ENCODE assay signal across 1 cellular context in the genomic region with DNA sequence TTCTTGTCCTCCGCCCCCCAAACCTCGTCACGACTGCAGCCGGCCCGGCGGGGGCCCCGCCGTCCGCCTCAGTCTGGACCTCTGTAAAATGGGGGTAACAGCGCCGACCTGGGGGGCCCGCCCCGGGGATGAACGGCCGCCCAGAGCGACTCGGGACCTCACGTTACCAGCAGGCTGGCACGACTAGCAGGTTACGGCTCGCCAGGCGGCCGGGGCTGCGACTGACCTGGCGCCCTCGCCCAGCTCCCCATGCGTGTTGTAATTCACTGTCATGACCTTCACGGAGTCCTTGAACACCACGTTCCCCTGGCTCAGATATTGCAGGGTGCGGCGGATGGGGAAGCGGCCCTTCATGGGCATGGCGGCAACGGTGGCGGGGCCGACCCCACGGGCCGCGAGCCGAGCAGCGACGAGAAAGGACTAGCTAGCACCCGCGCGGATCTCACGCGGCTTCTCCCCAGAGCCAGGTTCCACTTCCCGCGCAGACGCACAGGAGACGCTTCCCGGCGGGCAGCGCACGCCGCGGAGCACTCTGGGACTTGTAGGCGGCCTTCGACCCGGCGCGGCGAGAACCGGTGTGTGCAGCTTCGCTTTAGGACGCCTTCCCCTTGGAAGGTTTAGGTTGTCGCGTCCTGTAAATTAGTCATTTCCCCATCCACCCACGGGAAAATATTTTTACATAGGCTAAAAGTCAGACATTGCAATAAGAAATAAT.
TF ChIP-seq lines count a peak whose summit lies in the region.

A gene (minus strand): TSS at position 481 of the 715 bp plus-strand sequence. CDS start 121 bp downstream, at position 360.

TF ChIP-seq in K562, 482 proteins besides CTCF, POLR2A, EP300 and RAD21 (continued from another document and continues in another):
- TF ChIP-seq, protein P1, sequence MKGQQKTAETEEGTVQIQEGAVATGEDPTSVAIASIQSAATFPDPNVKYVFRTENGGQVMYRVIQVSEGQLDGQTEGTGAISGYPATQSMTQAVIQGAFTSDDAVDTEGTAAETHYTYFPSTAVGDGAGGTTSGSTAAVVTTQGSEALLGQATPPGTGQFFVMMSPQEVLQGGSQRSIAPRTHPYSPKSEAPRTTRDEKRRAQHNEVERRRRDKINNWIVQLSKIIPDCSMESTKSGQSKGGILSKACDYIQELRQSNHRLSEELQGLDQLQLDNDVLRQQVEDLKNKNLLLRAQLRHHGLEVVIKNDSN (CRISPR knock-in tag; IDR thresholded peaks at IDR 0.05) = peak; percentile 37; the same call in 1 of the 2 replicates
- TF ChIP-seq NCOA1 (IDR thresholded peaks at IDR 0.05; ENCODE audit: low read depth) = no peak
- no peak for TF ChIP-seq ZFP30 (CRISPR knock-in tag; IDR thresholded peaks at IDR 0.05; ENCODE audit: borderline replicate concordance)
- TF ChIP-seq ARHGAP35 (IDR thresholded peaks at IDR 0.05; ENCODE audit: partially characterized antibody) = no peak
- peak in 2 of 3 experiments; percentile 66 to 70 for TF ChIP-seq YY1 (IDR thresholded peaks at IDR 0.05; ENCODE audit: borderline replicate concordance in 1 of 3, control insufficient read depth in 1 of 3, extremely low read depth in 1 of 3, insufficient read depth in 3 of 3, insufficient read length in 1 of 3, insufficient replicate concordance in 2 of 3, low read depth in 1 of 3, low read length in 2 of 3)
- TF ChIP-seq SAFB2 (IDR thresholded peaks at IDR 0.05; ENCODE audit: borderline replicate concordance, low read depth, low read length, severe bottlenecking) = no peak
- no peak for TF ChIP-seq ZNF133 (CRISPR knock-in tag; IDR thresholded peaks at IDR 0.05)
- peak; percentile 23; the same call in 1 of the 2 replicates for TF ChIP-seq HDAC8 (tag; IDR thresholded peaks at IDR 0.05)
- peak; percentile 53 for TF ChIP-seq GABPA (tag; conservative IDR thresholded peaks at IDR 0.05; ENCODE audit: low read depth)
- no peak for TF ChIP-seq ZFP1 (CRISPR knock-in tag; IDR thresholded peaks at IDR 0.05)
- peak; percentile 91 for TF ChIP-seq RBM25 (IDR thresholded peaks at IDR 0.05; ENCODE audit: low read depth, low read length, severe bottlenecking)
- TF ChIP-seq HNRNPUL1 (IDR thresholded peaks at IDR 0.05; ENCODE audit: low read length) = no peak
- TF ChIP-seq MTF1 (CRISPR knock-in tag; IDR thresholded peaks at IDR 0.05; ENCODE audit: borderline replicate concordance) = no peak
- TF ChIP-seq ZBTB17 (CRISPR knock-in tag; IDR thresholded peaks at IDR 0.05) = peak; percentile 75
- TF ChIP-seq KDM5B (IDR thresholded peaks at IDR 0.05; ENCODE audit: insufficient replicate concordance, low read depth, low read length) = peak; percentile 94
- no peak for TF ChIP-seq PHTF2 (CRISPR knock-in tag; IDR thresholded peaks at IDR 0.05)
- TF ChIP-seq NFE2L1 (tag; IDR thresholded peaks at IDR 0.05; ENCODE audit: borderline replicate concordance, low read depth) = no peak
- peak; percentile 90; the same call in 1 of the 2 replicates for TF ChIP-seq ZNF76 (CRISPR knock-in tag; IDR thresholded peaks at IDR 0.05; ENCODE audit: borderline replicate concordance)
- peak in 1 of 2 experiments; percentile 63; a peak in 2 of 4 replicates for TF ChIP-seq NONO (IDR thresholded peaks at IDR 0.05; ENCODE audit: low read depth in 2 of 2, low read length in 1 of 2)
- no peak for TF ChIP-seq ZFPM2 (CRISPR knock-in tag; IDR thresholded peaks at IDR 0.05)
- TF ChIP-seq POLR2H (tag; IDR thresholded peaks at IDR 0.05; ENCODE audit: low read depth) = peak; percentile 86
- TF ChIP-seq NR4A1 (CRISPR knock-in tag; IDR thresholded peaks at IDR 0.05) = peak; percentile 58; the same call in 1 of the 2 replicates
- TF ChIP-seq NR4A1 (tag; IDR thresholded peaks at IDR 0.05) = peak; percentile 53
- peak; percentile 79; the same call in 1 of the 2 replicates for TF ChIP-seq ZNF644 (tag; IDR thresholded peaks at IDR 0.05; ENCODE audit: low read depth)
- TF ChIP-seq ZNF764 (CRISPR knock-in tag; IDR thresholded peaks at IDR 0.05; ENCODE audit: low read depth) = no peak
- no peak for TF ChIP-seq MTA1 (IDR thresholded peaks at IDR 0.05; ENCODE audit: borderline replicate concordance)
- TF ChIP-seq JUND (IDR thresholded peaks at IDR 0.05; ENCODE audit: borderline replicate concordance, low read depth, low read length) = peak; percentile 52
- TF ChIP-seq JUND (tag; IDR thresholded peaks at IDR 0.05; ENCODE audit: borderline replicate concordance, low read depth, low read length) = peak; percentile 51; the same call in 1 of the 3 replicates
- TF ChIP-seq, protein P2, sequence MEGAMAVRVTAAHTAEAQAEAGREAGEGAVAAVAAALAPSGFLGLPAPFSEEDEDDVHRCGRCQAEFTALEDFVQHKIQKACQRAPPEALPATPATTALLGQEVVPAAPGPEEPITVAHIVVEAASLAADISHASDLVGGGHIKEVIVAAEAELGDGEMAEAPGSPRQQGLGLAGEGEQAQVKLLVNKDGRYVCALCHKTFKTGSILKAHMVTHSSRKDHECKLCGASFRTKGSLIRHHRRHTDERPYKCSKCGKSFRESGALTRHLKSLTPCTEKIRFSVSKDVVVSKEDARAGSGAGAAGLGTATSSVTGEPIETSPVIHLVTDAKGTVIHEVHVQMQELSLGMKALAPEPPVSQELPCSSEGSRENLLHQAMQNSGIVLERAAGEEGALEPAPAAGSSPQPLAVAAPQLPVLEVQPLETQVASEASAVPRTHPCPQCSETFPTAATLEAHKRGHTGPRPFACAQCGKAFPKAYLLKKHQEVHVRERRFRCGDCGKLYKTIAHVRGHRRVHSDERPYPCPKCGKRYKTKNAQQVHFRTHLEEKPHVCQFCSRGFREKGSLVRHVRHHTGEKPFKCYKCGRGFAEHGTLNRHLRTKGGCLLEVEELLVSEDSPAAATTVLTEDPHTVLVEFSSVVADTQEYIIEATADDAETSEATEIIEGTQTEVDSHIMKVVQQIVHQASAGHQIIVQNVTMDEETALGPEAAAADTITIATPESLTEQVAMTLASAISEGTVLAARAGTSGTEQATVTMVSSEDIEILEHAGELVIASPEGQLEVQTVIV (CRISPR knock-in tag; IDR thresholded peaks at IDR 0.05; ENCODE audit: borderline replicate concordance) = 0 out of 2 replicates have a peak, but pooled peaks have one; percentile 46
- peak; percentile 76; the same call in 1 of the 2 replicates for TF ChIP-seq ZNF12 (CRISPR knock-in tag; IDR thresholded peaks at IDR 0.05)
- TF ChIP-seq, protein P3, sequence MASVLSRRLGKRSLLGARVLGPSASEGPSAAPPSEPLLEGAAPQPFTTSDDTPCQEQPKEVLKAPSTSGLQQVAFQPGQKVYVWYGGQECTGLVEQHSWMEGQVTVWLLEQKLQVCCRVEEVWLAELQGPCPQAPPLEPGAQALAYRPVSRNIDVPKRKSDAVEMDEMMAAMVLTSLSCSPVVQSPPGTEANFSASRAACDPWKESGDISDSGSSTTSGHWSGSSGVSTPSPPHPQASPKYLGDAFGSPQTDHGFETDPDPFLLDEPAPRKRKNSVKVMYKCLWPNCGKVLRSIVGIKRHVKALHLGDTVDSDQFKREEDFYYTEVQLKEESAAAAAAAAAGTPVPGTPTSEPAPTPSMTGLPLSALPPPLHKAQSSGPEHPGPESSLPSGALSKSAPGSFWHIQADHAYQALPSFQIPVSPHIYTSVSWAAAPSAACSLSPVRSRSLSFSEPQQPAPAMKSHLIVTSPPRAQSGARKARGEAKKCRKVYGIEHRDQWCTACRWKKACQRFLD (CRISPR knock-in tag; IDR thresholded peaks at IDR 0.05) = peak; percentile 93
- TF ChIP-seq, protein P4, sequence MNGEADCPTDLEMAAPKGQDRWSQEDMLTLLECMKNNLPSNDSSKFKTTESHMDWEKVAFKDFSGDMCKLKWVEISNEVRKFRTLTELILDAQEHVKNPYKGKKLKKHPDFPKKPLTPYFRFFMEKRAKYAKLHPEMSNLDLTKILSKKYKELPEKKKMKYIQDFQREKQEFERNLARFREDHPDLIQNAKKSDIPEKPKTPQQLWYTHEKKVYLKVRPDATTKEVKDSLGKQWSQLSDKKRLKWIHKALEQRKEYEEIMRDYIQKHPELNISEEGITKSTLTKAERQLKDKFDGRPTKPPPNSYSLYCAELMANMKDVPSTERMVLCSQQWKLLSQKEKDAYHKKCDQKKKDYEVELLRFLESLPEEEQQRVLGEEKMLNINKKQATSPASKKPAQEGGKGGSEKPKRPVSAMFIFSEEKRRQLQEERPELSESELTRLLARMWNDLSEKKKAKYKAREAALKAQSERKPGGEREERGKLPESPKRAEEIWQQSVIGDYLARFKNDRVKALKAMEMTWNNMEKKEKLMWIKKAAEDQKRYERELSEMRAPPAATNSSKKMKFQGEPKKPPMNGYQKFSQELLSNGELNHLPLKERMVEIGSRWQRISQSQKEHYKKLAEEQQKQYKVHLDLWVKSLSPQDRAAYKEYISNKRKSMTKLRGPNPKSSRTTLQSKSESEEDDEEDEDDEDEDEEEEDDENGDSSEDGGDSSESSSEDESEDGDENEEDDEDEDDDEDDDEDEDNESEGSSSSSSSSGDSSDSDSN (IDR thresholded peaks at IDR 0.05; ENCODE audit: borderline replicate concordance in 1 of 2, low read depth in 2 of 2, low read length in 2 of 2) = peak in 1 of 2 experiments; percentile 45; a peak in 1 of 4 replicates
- TF ChIP-seq SRSF7 (optimal IDR thresholded peaks at IDR 0.05; ENCODE audit: low read depth, low read length) = no peak
- TF ChIP-seq GATAD2B (IDR thresholded peaks at IDR 0.05; ENCODE audit: borderline replicate concordance) = no peak
- TF ChIP-seq, protein P5, sequence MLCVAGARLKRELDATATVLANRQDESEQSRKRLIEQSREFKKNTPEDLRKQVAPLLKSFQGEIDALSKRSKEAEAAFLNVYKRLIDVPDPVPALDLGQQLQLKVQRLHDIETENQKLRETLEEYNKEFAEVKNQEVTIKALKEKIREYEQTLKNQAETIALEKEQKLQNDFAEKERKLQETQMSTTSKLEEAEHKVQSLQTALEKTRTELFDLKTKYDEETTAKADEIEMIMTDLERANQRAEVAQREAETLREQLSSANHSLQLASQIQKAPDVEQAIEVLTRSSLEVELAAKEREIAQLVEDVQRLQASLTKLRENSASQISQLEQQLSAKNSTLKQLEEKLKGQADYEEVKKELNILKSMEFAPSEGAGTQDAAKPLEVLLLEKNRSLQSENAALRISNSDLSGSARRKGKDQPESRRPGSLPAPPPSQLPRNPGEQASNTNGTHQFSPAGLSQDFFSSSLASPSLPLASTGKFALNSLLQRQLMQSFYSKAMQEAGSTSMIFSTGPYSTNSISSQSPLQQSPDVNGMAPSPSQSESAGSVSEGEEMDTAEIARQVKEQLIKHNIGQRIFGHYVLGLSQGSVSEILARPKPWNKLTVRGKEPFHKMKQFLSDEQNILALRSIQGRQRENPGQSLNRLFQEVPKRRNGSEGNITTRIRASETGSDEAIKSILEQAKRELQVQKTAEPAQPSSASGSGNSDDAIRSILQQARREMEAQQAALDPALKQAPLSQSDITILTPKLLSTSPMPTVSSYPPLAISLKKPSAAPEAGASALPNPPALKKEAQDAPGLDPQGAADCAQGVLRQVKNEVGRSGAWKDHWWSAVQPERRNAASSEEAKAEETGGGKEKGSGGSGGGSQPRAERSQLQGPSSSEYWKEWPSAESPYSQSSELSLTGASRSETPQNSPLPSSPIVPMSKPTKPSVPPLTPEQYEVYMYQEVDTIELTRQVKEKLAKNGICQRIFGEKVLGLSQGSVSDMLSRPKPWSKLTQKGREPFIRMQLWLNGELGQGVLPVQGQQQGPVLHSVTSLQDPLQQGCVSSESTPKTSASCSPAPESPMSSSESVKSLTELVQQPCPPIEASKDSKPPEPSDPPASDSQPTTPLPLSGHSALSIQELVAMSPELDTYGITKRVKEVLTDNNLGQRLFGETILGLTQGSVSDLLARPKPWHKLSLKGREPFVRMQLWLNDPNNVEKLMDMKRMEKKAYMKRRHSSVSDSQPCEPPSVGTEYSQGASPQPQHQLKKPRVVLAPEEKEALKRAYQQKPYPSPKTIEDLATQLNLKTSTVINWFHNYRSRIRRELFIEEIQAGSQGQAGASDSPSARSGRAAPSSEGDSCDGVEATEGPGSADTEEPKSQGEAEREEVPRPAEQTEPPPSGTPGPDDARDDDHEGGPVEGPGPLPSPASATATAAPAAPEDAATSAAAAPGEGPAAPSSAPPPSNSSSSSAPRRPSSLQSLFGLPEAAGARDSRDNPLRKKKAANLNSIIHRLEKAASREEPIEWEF (CRISPR knock-in tag; IDR thresholded peaks at IDR 0.05) = no peak
- TF ChIP-seq HNRNPK (IDR thresholded peaks at IDR 0.05; ENCODE audit: low read depth, low read length, poor library complexity, severe bottlenecking) = no peak
- TF ChIP-seq RBM22 (IDR thresholded peaks at IDR 0.05; ENCODE audit: low read depth, low read length, poor library complexity, severe bottlenecking) = peak; percentile 91
- TF ChIP-seq KDM2B (CRISPR knock-in tag; IDR thresholded peaks at IDR 0.05) = no peak
- TF ChIP-seq JUN (IDR thresholded peaks at IDR 0.05; ENCODE audit: borderline replicate concordance, low read depth, low read length) = peak; percentile 46; the same call in 1 of the 2 replicates
- TF ChIP-seq JUN (CRISPR knock-in tag; IDR thresholded peaks at IDR 0.05; ENCODE audit: borderline replicate concordance) = 0 out of 2 replicates have a peak, but pooled peaks have one; percentile 60
- TF ChIP-seq HCFC1 (IDR thresholded peaks at IDR 0.05; ENCODE audit: low read depth, low read length) = peak; percentile 99
- no peak for TF ChIP-seq SLC30A9 (CRISPR knock-in tag; IDR thresholded peaks at IDR 0.05)
- TF ChIP-seq RBM14 (IDR thresholded peaks at IDR 0.05; ENCODE audit: borderline replicate concordance, insufficient read depth, low read depth, low read length) = no peak; the same call in 1 of the 2 replicates
- no peak for TF ChIP-seq ZBED1 (IDR thresholded peaks at IDR 0.05)
- no peak for TF ChIP-seq SNRNP70 (optimal IDR thresholded peaks at IDR 0.05; ENCODE audit: low read depth, low read length)
- 0 out of 2 replicates have a peak, but pooled peaks have one; percentile 16 for TF ChIP-seq LCOR (CRISPR knock-in tag; IDR thresholded peaks at IDR 0.05)
- TF ChIP-seq MEF2A (IDR thresholded peaks at IDR 0.05; ENCODE audit: control insufficient read depth, low read depth, low read length) = no peak
- TF ChIP-seq ZKSCAN1 (IDR thresholded peaks at IDR 0.05; ENCODE audit: low read depth, low read length) = no peak
- 0 out of 2 replicates have a peak, but pooled peaks have one; percentile 48 for TF ChIP-seq FOXJ2 (tag; IDR thresholded peaks at IDR 0.05)
- no peak for TF ChIP-seq ZNF146 (CRISPR knock-in tag; IDR thresholded peaks at IDR 0.05; ENCODE audit: unreplicated experiment)
- TF ChIP-seq, protein P6, sequence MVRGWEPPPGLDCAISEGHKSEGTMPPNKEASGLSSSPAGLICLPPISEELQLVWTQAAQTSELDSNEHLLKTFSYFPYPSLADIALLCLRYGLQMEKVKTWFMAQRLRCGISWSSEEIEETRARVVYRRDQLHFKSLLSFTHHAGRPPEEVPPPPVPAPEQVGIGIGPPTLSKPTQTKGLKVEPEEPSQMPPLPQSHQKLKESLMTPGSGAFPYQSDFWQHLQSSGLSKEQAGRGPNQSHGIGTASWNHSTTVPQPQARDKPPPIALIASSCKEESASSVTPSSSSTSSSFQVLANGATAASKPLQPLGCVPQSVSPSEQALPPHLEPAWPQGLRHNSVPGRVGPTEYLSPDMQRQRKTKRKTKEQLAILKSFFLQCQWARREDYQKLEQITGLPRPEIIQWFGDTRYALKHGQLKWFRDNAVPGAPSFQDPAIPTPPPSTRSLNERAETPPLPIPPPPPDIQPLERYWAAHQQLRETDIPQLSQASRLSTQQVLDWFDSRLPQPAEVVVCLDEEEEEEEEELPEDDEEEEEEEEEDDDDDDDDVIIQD (CRISPR knock-in tag; IDR thresholded peaks at IDR 0.05) = no peak
